In genomic region chr12:107385518-107385917, GRCh38 we compare ENCODE assay signal across 23 cellular contexts.
DNase-seq lines count a peak whose midpoint lies in the region; ATAC-seq, FAIRE-seq and TF ChIP-seq lines count a peak whose summit lies in the region.
"Had no signal": no experiment of that assay in that cellular context is flagged by ENCODE, and none has a peak within 500 bp of the region (broad histone marks: within the 10 kb centered on the region; RNA-seq: fewer than 3 reads in every experiment).

No MANE protein-coding gene starts in this region.

- no peak overlapping the region for H4K8ac ChIP-seq in neuronal stem cell (ENCODE audit: low read depth, low read length)

- H2AFZ ChIP-seq in neuronal stem cell (ENCODE audit: low read length): no peak overlapping the region

- no peaks in the 10 kb centered on the region for H3K9me3 ChIP-seq in neuronal stem cell (replicated peaks in 1 of 2; ENCODE audit: control insufficient read depth in 2 of 2, insufficient read depth in 1 of 2, low read depth in 1 of 2, low read length in 2 of 2)
- H3K9me3 ChIP-seq: vagina had no signal

- H2AK5ac ChIP-seq in neuronal stem cell (ENCODE audit: low read depth, low read length): peak overlapping the region; percentile 11

- no peak overlapping the region for H3K9ac ChIP-seq in neuronal stem cell (ENCODE audit: low read depth, low read length, poor library complexity)
- H3K9ac ChIP-seq: KMS-11 had no signal

- H3K4ac ChIP-seq in neuronal stem cell (ENCODE audit: low read length): no peak overlapping the region

- H3K4me2 ChIP-seq in neuronal stem cell (ENCODE audit: insufficient read depth, low read length, poor library complexity, severe bottlenecking): no peak overlapping the region
- H3K4me2 ChIP-seq: KMS-11 had no signal

- H2BK5ac ChIP-seq in neuronal stem cell (ENCODE audit: low read length): no peak overlapping the region

- no peaks in the 10 kb centered on the region for H3K79me1 ChIP-seq in neuronal stem cell (ENCODE audit: low read depth, low read length)

- H3K36me3 ChIP-seq in neuronal stem cell (replicated peaks in 1 of 2; ENCODE audit: control insufficient read depth in 2 of 2, insufficient read depth in 2 of 2, low read length in 2 of 2): no peaks in the 10 kb centered on the region
- H3K36me3 ChIP-seq: brain microvascular endothelial cell, vagina had no signal

- H3K27me3 ChIP-seq in neuronal stem cell (ENCODE audit: control insufficient read depth in 3 of 3, insufficient read depth in 3 of 3, low read depth in 1 of 3, low read length in 3 of 3): no peaks in the 10 kb centered on the region
- H3K27me3 ChIP-seq: brain microvascular endothelial cell, vagina had no signal

- no peak overlapping the region for H3K27ac ChIP-seq in neuronal stem cell (replicated peaks; ENCODE audit: low read length)
- H3K27ac ChIP-seq: brain microvascular endothelial cell, KMS-11, vagina had no signal

- no peak for FAIRE-seq in GM12891 (lab: Jason Lieb, UNC)
- FAIRE-seq: G401.6, GM12892, TTC549 had no signal

- DNase-seq in ELR (ENCODE audit: low read depth): peak; percentile 30
- peak; percentile 32 for DNase-seq in NCI-H226
- DNase-seq in choroid plexus epithelial cell (ENCODE audit: low read depth): peak; percentile 19
- DNase-seq in neuronal stem cell (ENCODE audit: low spot score): no peak
- no peak for DNase-seq in ACHN
- DNase-seq in GM12891 (ENCODE audit: insufficient read length, low spot score): no peak
- DNase-seq in AG08396 (ENCODE audit: low spot score): no peak
- DNase-seq: activated CD4-positive, alpha-beta T cell treated with anti-CD3 and anti-CD28 coated beads, Interleukin-2, amount 50 U/mL, for 1 hour; activated naive CD4-positive, alpha-beta T cell treated with anti-CD3 and anti-CD28 coated beads, Interleukin-2, amount 50 U/mL, for 16 hours; activated T-cell treated with anti-CD3 and anti-CD28 coated beads, Interleukin-2, amount 50 U/mL, for 1 hour; brain microvascular endothelial cell; COR-L47; NCI-H1105; NCI-H2107; stimulated activated CD4-positive, alpha-beta T cell treated with anti-CD3 and anti-CD28 coated beads, Interleukin-15, amount 100 ng/mL, for 24 hours; stimulated activated naive CD8-positive, alpha-beta T cell treated with anti-CD3 and anti-CD28 coated beads, Interleukin-15, amount 100 ng/mL, for 72 hours had no signal

- H3K14ac ChIP-seq in neuronal stem cell (ENCODE audit: low read length): no peak overlapping the region

- H3K4me3 ChIP-seq in choroid plexus epithelial cell (ENCODE audit: low read depth, low read length) (no peak overlapping the region), neuronal stem cell (ENCODE audit: low read length in 2 of 2) (no peak overlapping the region)
- H3K4me3 ChIP-seq: vagina had no signal

- in situ Hi-C loops in ACHN (cut with HindIII; ENCODE audit: low pct_ligation_motif_present, low pct_unique_long_range_greater_than_20kb, low sequenced_read_pairs): no loop called here

- no peak overlapping the region for H3K18ac ChIP-seq in neuronal stem cell (ENCODE audit: low read length)

- no peak overlapping the region for H2BK15ac ChIP-seq in neuronal stem cell (ENCODE audit: low read length)

- ATAC-seq in HG03469 (IDR thresholded peaks at IDR 0.05; ENCODE audit: unreplicated experiment): no peak
- ATAC-seq: Panc1 had no signal

- H2BK120ac ChIP-seq in neuronal stem cell (ENCODE audit: low read depth, low read length): no peak overlapping the region

- no peak overlapping the region for H3K23ac ChIP-seq in neuronal stem cell (ENCODE audit: low read depth, low read length, poor library complexity)

- TF ChIP-seq CTCF in choroid plexus epithelial cell (conservative IDR thresholded peaks at IDR 0.05; ENCODE audit: low read depth, low read length): no peak

- no peak overlapping the region for H4K91ac ChIP-seq in neuronal stem cell (ENCODE audit: low read depth, low read length, poor library complexity)

- no peak overlapping the region for H2BK12ac ChIP-seq in neuronal stem cell (ENCODE audit: low read length)

- TF ChIP-seq POLR2A in GM12891 (IDR thresholded peaks at IDR 0.05; ENCODE audit: low read depth, low read length): no peak

- no CpG with 5 or more reads among the region's 8 CpGs for WGBS in neuronal stem cell (ENCODE audit: extremely low coverage in 2 of 2, insufficient read length in 2 of 2, insufficient replicate concordance in 1 of 2), 2 donors

- peaks cover 0 to 10% of the 10 kb centered on the region in 2 donors for H3K4me1 ChIP-seq in neuronal stem cell (ENCODE audit: control insufficient read depth in 2 of 2, insufficient read depth in 1 of 2, low read depth in 1 of 2, low read length in 2 of 2)

TF ChIP-seq in GM12891, 5 proteins besides CTCF, POLR2A, EP300 and RAD21:
- TF ChIP-seq POU2F2 (IDR thresholded peaks at IDR 0.05; ENCODE audit: low read depth, low read length): no peak
- TF ChIP-seq POLR2AphosphoS5 (IDR thresholded peaks at IDR 0.05; ENCODE audit: low read depth, low read length): no peak
- no peak for TF ChIP-seq SPI1 (IDR thresholded peaks at IDR 0.05; ENCODE audit: low read depth, low read length)
- TF ChIP-seq PAX5 (IDR thresholded peaks at IDR 0.05; ENCODE audit: insufficient read depth, low read length, severe bottlenecking): no peak
- TF ChIP-seq TAF1 (IDR thresholded peaks at IDR 0.05; ENCODE audit: low read depth, low read length): no peak

Comparison
In these comparisons a context has a peak if more than half of its experiments do, and no peak if none do; other contexts are left out.
1. DNase-seq: peak in ELR (single experiment), NCI-H226 (single experiment) and choroid plexus epithelial cell (single experiment); none in neuronal stem cell (single experiment), ACHN (single experiment), GM12891 (single experiment) and AG08396 (single experiment).